2 cellular contexts compared by ENCODE assay signal in the genomic region with DNA sequence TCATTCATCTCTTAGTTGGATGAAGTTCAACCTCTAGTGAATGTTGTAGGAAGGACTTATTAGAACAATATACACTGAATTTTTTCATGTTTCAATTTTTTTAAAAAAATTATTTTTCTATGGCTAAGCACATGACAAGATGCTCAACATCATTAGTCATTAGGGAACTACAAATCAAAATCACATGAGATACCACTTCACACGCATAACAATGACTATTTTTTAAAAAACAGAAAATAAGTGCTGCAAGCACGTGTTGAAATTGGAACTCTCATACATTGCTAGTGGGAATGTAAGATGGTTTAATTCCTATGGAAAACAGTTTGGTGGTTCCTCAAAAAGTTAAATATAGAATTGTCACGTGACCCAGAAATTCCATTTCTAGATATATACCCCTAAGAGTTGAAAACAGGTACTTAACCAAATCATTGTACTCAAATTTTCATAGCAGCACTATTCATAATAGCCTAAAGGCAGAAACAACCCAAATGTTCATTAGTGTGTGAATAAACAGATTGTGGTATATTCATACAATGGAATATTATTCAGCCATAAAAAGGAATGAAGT.
TF ChIP-seq lines count a peak whose summit lies in the region.

No MANE protein-coding gene starts in this region.

TF ChIP-seq in HepG2, 621 proteins besides CTCF, POLR2A, EP300 and RAD21:
- TF ChIP-seq ZSCAN12 (CRISPR knock-in tag; IDR thresholded peaks at IDR 0.05), result no peak
- no peak for TF ChIP-seq YEATS2 (CRISPR knock-in tag; IDR thresholded peaks at IDR 0.05; ENCODE audit: borderline replicate concordance)
- TF ChIP-seq HOXA3 (CRISPR knock-in tag; IDR thresholded peaks at IDR 0.05), result no peak
- peak; percentile 75 for TF ChIP-seq RAD51 (IDR thresholded peaks at IDR 0.05; ENCODE audit: borderline replicate concordance)

TF ChIP-seq in GM12878, 131 proteins besides CTCF, POLR2A, EP300 and RAD21:
- peak; percentile 54; the same call in 1 of the 2 replicates for TF ChIP-seq RAD51 (IDR thresholded peaks at IDR 0.05)
- no peak for TF ChIP-seq FOXM1 (IDR thresholded peaks at IDR 0.05; ENCODE audit: low read depth, low read length)
